In the genomic region with DNA sequence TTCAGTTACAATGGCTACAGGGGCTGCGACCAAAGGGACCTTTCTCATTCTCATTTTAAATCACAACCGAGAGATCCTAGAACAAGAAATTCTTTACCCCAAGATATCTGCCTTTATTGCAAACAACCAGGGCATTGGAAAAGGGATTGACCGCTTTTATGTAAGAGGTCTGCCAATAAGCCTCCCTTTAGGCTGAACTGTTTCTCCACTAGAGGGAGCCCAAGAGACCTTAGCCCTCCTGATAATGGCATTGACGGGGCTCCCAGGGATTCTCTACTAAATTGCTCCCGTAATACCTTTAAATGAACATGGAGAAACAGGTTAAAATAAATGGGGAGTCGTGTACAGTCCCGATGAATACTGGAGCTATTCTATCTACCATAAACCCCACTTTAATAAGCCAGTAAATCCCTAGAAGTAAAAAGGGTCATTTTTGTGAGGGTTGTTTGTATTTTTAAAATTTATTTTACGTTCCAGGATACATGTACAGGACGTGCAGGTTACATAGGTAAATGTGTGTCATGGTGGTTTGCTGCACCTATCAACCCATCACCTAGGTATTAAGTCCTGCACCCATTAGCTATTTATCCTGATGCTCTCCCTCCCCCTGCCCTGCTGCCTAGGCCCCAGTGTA, we compare ENCODE assay signal across 8 cellular contexts.
A peak's percentile ranks its signal among the peaks of the same experiment; 100 is the strongest.
DNase-seq lines count a peak whose midpoint lies in the region; ATAC-seq and TF ChIP-seq lines count a peak whose summit lies in the region.

No MANE protein-coding gene starts in this region.

- H3K9ac ChIP-seq in OCI-LY1 (ENCODE audit: low read length) = no peak overlapping the region

- peak; percentile 67 for TF ChIP-seq RAD21 in Ishikawa (IDR thresholded peaks at IDR 0.05; ENCODE audit: low read depth)

- peak; percentile 98 for TF ChIP-seq CTCF in OCI-LY1 (IDR thresholded peaks at IDR 0.05; ENCODE audit: low read length)

- H3K4me2 ChIP-seq in OCI-LY1 (ENCODE audit: low read length) = no peak overlapping the region

- no peaks in the 10 kb centered on the region for H3F3A ChIP-seq in OCI-LY1 (ENCODE audit: insufficient read depth, low read length)

- no peaks in the 10 kb centered on the region for H3K4me1 ChIP-seq in OCI-LY1 (ENCODE audit: insufficient read depth, low read length, severe bottlenecking)

- H3K36me3 ChIP-seq in OCI-LY1 (ENCODE audit: insufficient read depth, low read length) = no peaks in the 10 kb centered on the region

- no peaks in the 10 kb centered on the region for H3K79me2 ChIP-seq in OCI-LY1 (ENCODE audit: insufficient read depth, low read length)

- no peak overlapping the region for H3K27ac ChIP-seq in OCI-LY1 (ENCODE audit: low read depth, low read length, poor library complexity, severe bottlenecking)

- peak; percentile 92 for DNase-seq in DMS 273 (lab: John Stamatoyannopoulos, UW; ENCODE audit: unreplicated experiment)
- DNase-seq in amniotic epithelial cell (ENCODE audit: low read depth) = peak; percentile 56
- DNase-seq in hepatic stellate cell (ENCODE audit: low spot score) = peak; percentile 24
- DNase-seq in stimulated activated CD4-positive, alpha-beta T cell treated with anti-CD3 and anti-CD28 coated beads, Interleukin-1b, Interleukin-23, amount 100 ng/mL, for 48 hours = peak; percentile 10
- no peak for DNase-seq in GF-D8 (lab: John Stamatoyannopoulos, UW)

- no peaks in the 10 kb centered on the region for H3K9me2 ChIP-seq in OCI-LY1 (ENCODE audit: low read depth, low read length)

- peak; percentile 73 for ATAC-seq in GM19463 (IDR thresholded peaks at IDR 0.05; ENCODE audit: unreplicated experiment)

- no peak overlapping the region for H2AFZ ChIP-seq in OCI-LY1 (ENCODE audit: low read length)

- TF ChIP-seq EP300 in Ishikawa (IDR thresholded peaks at IDR 0.05; ENCODE audit: borderline replicate concordance) = no peak

- H3K9me3 ChIP-seq in OCI-LY1 (ENCODE audit: low read length) = no peaks in the 10 kb centered on the region

- no peaks in the 10 kb centered on the region for H4K20me1 ChIP-seq in OCI-LY1 (ENCODE audit: insufficient read depth, low read length)

- H3K4me3 ChIP-seq in OCI-LY1 (ENCODE audit: low read depth, low read length, poor library complexity, severe bottlenecking) = no peak overlapping the region

- H3K27me3 ChIP-seq in OCI-LY1 (ENCODE audit: insufficient read depth, low read length) = no peaks in the 10 kb centered on the region

TF ChIP-seq in Ishikawa, 13 proteins besides CTCF, POLR2A, EP300 and RAD21:
- no peak for TF ChIP-seq CREB1 (IDR thresholded peaks at IDR 0.05; ENCODE audit: low read depth)
- TF ChIP-seq YY1 (IDR thresholded peaks at IDR 0.05; ENCODE audit: low read depth) = no peak
- TF ChIP-seq, protein P1, sequence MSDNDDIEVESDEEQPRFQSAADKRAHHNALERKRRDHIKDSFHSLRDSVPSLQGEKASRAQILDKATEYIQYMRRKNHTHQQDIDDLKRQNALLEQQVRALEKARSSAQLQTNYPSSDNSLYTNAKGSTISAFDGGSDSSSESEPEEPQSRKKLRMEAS (IDR thresholded peaks at IDR 0.05) = no peak
- TF ChIP-seq EGR1 (IDR thresholded peaks at IDR 0.05) = no peak
- TF ChIP-seq CEBPB (IDR thresholded peaks at IDR 0.05) = no peak
- TF ChIP-seq, protein P2, sequence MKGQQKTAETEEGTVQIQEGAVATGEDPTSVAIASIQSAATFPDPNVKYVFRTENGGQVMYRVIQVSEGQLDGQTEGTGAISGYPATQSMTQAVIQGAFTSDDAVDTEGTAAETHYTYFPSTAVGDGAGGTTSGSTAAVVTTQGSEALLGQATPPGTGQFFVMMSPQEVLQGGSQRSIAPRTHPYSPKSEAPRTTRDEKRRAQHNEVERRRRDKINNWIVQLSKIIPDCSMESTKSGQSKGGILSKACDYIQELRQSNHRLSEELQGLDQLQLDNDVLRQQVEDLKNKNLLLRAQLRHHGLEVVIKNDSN (IDR thresholded peaks at IDR 0.05) = no peak
- no peak for TF ChIP-seq NFIC (IDR thresholded peaks at IDR 0.05)
- no peak for TF ChIP-seq TAF1 (IDR thresholded peaks at IDR 0.05; ENCODE audit: low read depth)
- TF ChIP-seq TEAD4 (IDR thresholded peaks at IDR 0.05) = no peak
- no peak for TF ChIP-seq ZBTB7A (IDR thresholded peaks at IDR 0.05; ENCODE audit: low read depth)
- TF ChIP-seq FOXM1 (IDR thresholded peaks at IDR 0.05; ENCODE audit: borderline replicate concordance, low read depth) = no peak
- TF ChIP-seq TCF12 (IDR thresholded peaks at IDR 0.05; ENCODE audit: low read depth) = no peak
- TF ChIP-seq REST (IDR thresholded peaks at IDR 0.05; ENCODE audit: low read depth) = no peak
